In genomic region chr6:155333414-155333813, GRCh38 we compare ENCODE assay signal across 11 cellular contexts. TPM values are rescaled to one million over a fixed set of nuclear protein-coding genes. Genes with fewer than 3 reads are reported as not detected.
DNase-seq lines count a peak whose midpoint lies in the region; ATAC-seq and TF ChIP-seq lines count a peak whose summit lies in the region.
"Had no signal": no experiment of that assay in that cellular context is flagged by ENCODE, and none has a peak within 500 bp of the region (broad histone marks: within the 10 kb centered on the region; RNA-seq: fewer than 3 reads in every experiment).

No MANE protein-coding gene starts in this region.

- H3K4me3 ChIP-seq in mammary epithelial cell (replicated peaks in 1 of 3; ENCODE audit: insufficient read depth in 1 of 3, low read depth in 2 of 3, low read length in 3 of 3): no peak overlapping the region

- no peak overlapping the region for H3K27ac ChIP-seq in mammary epithelial cell (ENCODE audit: insufficient read depth, low read depth, low read length)

- H3K9me3 Mint-ChIP-seq in activated CD4-positive, alpha-beta T cell treated with anti-CD3 and anti-CD28 coated beads, Interleukin-2, amount 10 ng/mL, durations not matched to agents 24 days and 14 days: peaks cover 31% of the 10 kb centered on the region

- in situ Hi-C loops in mammary epithelial cell (cut with MboI; ENCODE audit: low sequenced_read_pairs in 2 of 2): loop anchor here in 1 of 2 donors (25.0 kb wide), 1 partner anchor 1229 kb away; no protein-coding TSS in a partner anchor

- no peaks in the 10 kb centered on the region for H3K27me3 Mint-ChIP-seq in activated CD4-positive, alpha-beta T cell treated with anti-CD3 and anti-CD28 coated beads, Interleukin-2, amount 10 ng/mL, durations not matched to agents 24 days and 14 days

- intact Hi-C loops in activated CD4-positive, alpha-beta T cell treated with anti-CD3 and anti-CD28 coated beads, Interleukin-2, amount 10 ng/mL, durations not matched to agents 24 days and 14 days (cut with micrococcal nuclease): loop anchor here (1.0 kb wide), 1 partner anchor 85 kb away; no protein-coding TSS in a partner anchor
- intact Hi-C loops in mammary epithelial cell (cut with micrococcal nuclease): no loop called here

- BruUV-seq in mammary epithelial cell (replicated peaks; lab: Mats Ljungman, UMichigan): no TSS peak

- no peaks in the 10 kb centered on the region for H3K27me3 ChIP-seq in mammary epithelial cell (ENCODE audit: insufficient read depth, low read length)

- H3K4me3 Mint-ChIP-seq in activated CD4-positive, alpha-beta T cell treated with anti-CD3 and anti-CD28 coated beads, Interleukin-2, amount 10 ng/mL, durations not matched to agents 24 days and 14 days: peak overlapping the region; percentile 61
- H3K4me3 Mint-ChIP-seq: natural killer cell treated with Interleukin-12 subunit alpha and Interleukin-12 subunit beta and Interleukin-15 and Interleukin-18, amount 100 ng/mL, for 72 hours had no signal

- no peak overlapping the region for H3K9ac ChIP-seq in mammary epithelial cell (ENCODE audit: insufficient read depth, low read length)

- no peaks in the 10 kb centered on the region for H3K79me2 ChIP-seq in mammary epithelial cell (ENCODE audit: insufficient read depth, low read length)

- no peak for TF ChIP-seq CTCF in mammary epithelial cell (conservative IDR thresholded peaks at IDR 0.05 in 1 of 2, IDR thresholded peaks at IDR 0.05 in 1 of 2; ENCODE audit: extremely low read depth in 1 of 2, insufficient read depth in 1 of 2, low read depth in 1 of 2, low read length in 2 of 2)

- H3K4me2 ChIP-seq in mammary epithelial cell (ENCODE audit: insufficient read depth, low read depth, low read length): no peak overlapping the region

- no peaks in the 10 kb centered on the region for H3K9me3 ChIP-seq in mammary epithelial cell (replicated peaks; ENCODE audit: insufficient read depth, low read length)

- H3K4me1 ChIP-seq in mammary epithelial cell (ENCODE audit: insufficient read depth, low read length): no peaks in the 10 kb centered on the region

- no peaks in the 10 kb centered on the region for H3K36me3 ChIP-seq in mammary epithelial cell (ENCODE audit: insufficient read depth, low read length)

- peak; percentile 65 for DNase-seq in activated CD4-positive, alpha-beta T cell treated with anti-CD3 and anti-CD28 coated beads, Interleukin-2, amount 10 ng/mL, durations not matched to agents 24 days and 14 days
- no peak for DNase-seq in activated CD4-positive, alpha-beta T cell treated with anti-CD3 and anti-CD28 coated beads, Interleukin-2, amount 50 U/mL, for 48 hours
- DNase-seq in stimulated activated CD4-positive, alpha-beta T cell treated with anti-CD3 and anti-CD28 coated beads, Interleukin-4, amount 100 ng/mL, for 24 hours: peak; percentile 21
- no peak for DNase-seq in foreskin melanocyte
- DNase-seq in iPS-NIHi7 (ENCODE audit: extremely low spot score): no peak
- DNase-seq in mammary epithelial cell: no peak
- DNase-seq: foreskin fibroblast, Right ventricle myocardium superior had no signal

- ATAC-seq in GM21723 (IDR thresholded peaks at IDR 0.05; ENCODE audit: unreplicated experiment): peak; percentile 91
- peak; percentile 72 for ATAC-seq in HG03571 (IDR thresholded peaks at IDR 0.05; ENCODE audit: unreplicated experiment)
- ATAC-seq: natural killer cell treated with Interleukin-12 subunit alpha and Interleukin-12 subunit beta and Interleukin-15 and Interleukin-18, amount 100 ng/mL, for 72 hours had no signal

- CTCF ChIA-PET in mammary epithelial cell (lab: Charles Lee; ENCODE audit: low non-redundant PET): no interaction called here

- no peak overlapping the region for H2AFZ ChIP-seq in mammary epithelial cell (ENCODE audit: low read depth, low read length)

- peaks cover 42% of the 10 kb centered on the region for H3K4me1 Mint-ChIP-seq in activated CD4-positive, alpha-beta T cell treated with anti-CD3 and anti-CD28 coated beads, Interleukin-2, amount 10 ng/mL, durations not matched to agents 24 days and 14 days

- 84% methylated on average over 5 of the region's 5 CpGs for WGBS in mammary epithelial cell (ENCODE audit: low coverage, missing lambda C conversion rate)

- dilution Hi-C loops in mammary epithelial cell (cut with HindIII; ENCODE audit: low sequenced_read_pairs): no loop called here

- H3K27ac Mint-ChIP-seq in activated CD4-positive, alpha-beta T cell treated with anti-CD3 and anti-CD28 coated beads, Interleukin-2, amount 10 ng/mL, durations not matched to agents 24 days and 14 days: peak overlapping the region; percentile 72

- no peaks in the 10 kb centered on the region for H4K20me1 ChIP-seq in mammary epithelial cell (ENCODE audit: insufficient read depth, low read length)

- peaks cover 15% of the 10 kb centered on the region for H3K36me3 Mint-ChIP-seq in activated CD4-positive, alpha-beta T cell treated with anti-CD3 and anti-CD28 coated beads, Interleukin-2, amount 10 ng/mL, durations not matched to agents 24 days and 14 days (ENCODE audit: low read depth)

RNA-seq across cellular contexts. Expression of gene TFB1M, which starts 19.1 kb away (rescaled TPM):
- 36.8 and 41.4 TPM in 2 replicates for total RNA-seq in activated CD4-positive, alpha-beta T cell treated with anti-CD3 and anti-CD28 coated beads, Interleukin-2, amount 10 ng/mL, durations not matched to agents 24 days and 14 days
- 10 to 100 TPM; 17.0 to 42.7 TPM for total RNA-seq in mammary epithelial cell
- 32.0 TPM for polyA plus RNA-seq in mammary epithelial cell
- polyA minus RNA-seq in mammary epithelial cell: 30.9 TPM

Comparison
In these comparisons a context has a peak if more than half of its experiments do, and no peak if none do; other contexts are left out.
1. DNase-seq: peak in activated CD4-positive, alpha-beta T cell treated with anti-CD3 and anti-CD28 coated beads, Interleukin-2, amount 10 ng/mL, durations not matched to agents 24 days and 14 days (single experiment) and stimulated activated CD4-positive, alpha-beta T cell treated with anti-CD3 and anti-CD28 coated beads, Interleukin-4, amount 100 ng/mL, for 24 hours (single experiment); none in activated CD4-positive, alpha-beta T cell treated with anti-CD3 and anti-CD28 coated beads, Interleukin-2, amount 50 U/mL, for 48 hours (0 of 2), foreskin melanocyte (single experiment), iPS-NIHi7 (single experiment) and mammary epithelial cell (single experiment).